In genomic region chr13:43785681-43786471, GRCh38 we compare ENCODE assay signal across 2 cellular contexts.
TF ChIP-seq lines count a peak whose summit lies in the region.

No MANE protein-coding gene starts in this region.

TF ChIP-seq in IMR-90, 13 proteins besides CTCF, POLR2A, EP300 and RAD21:
- TF ChIP-seq NFE2L2 (IDR thresholded peaks at IDR 0.05; ENCODE audit: low read depth, low read length), result no peak
- peak; percentile 11; the same call in 1 of the 2 replicates for TF ChIP-seq MXI1 (IDR thresholded peaks at IDR 0.05; ENCODE audit: borderline replicate concordance, low read depth, low read length)
- no peak for TF ChIP-seq SMC3 (IDR thresholded peaks at IDR 0.05; ENCODE audit: low read depth, low read length)
- peak; percentile 87 for TF ChIP-seq BHLHE40 (IDR thresholded peaks at IDR 0.05; ENCODE audit: low read depth, low read length)
- peak; percentile 39; the same call in 1 of the 2 replicates for TF ChIP-seq MAZ (IDR thresholded peaks at IDR 0.05; ENCODE audit: borderline replicate concordance, low read depth, low read length)
- TF ChIP-seq, protein P1, sequence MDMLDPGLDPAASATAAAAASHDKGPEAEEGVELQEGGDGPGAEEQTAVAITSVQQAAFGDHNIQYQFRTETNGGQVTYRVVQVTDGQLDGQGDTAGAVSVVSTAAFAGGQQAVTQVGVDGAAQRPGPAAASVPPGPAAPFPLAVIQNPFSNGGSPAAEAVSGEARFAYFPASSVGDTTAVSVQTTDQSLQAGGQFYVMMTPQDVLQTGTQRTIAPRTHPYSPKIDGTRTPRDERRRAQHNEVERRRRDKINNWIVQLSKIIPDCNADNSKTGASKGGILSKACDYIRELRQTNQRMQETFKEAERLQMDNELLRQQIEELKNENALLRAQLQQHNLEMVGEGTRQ (IDR thresholded peaks at IDR 0.05; ENCODE audit: low read depth, low read length), result no peak
- TF ChIP-seq FOS (IDR thresholded peaks at IDR 0.05; ENCODE audit: low read depth, low read length), result no peak
TF ChIP-seq in IMR-90: peak in this region for 3.

TF ChIP-seq in H1, 55 proteins besides CTCF, POLR2A, EP300 and RAD21:
- TF ChIP-seq KDM5A (IDR thresholded peaks at IDR 0.05; ENCODE audit: low read length) (no peak), TAF7 (optimal IDR thresholded peaks at IDR 0.05; ENCODE audit: borderline replicate concordance, low read depth, low read length) (no peak), BACH1 (IDR thresholded peaks at IDR 0.05; ENCODE audit: low read length) (no peak), ZNF274 (IDR thresholded peaks at IDR 0.05; ENCODE audit: borderline replicate concordance, extremely low read depth, low read length) (no peak), RFX5 (IDR thresholded peaks at IDR 0.05; ENCODE audit: borderline replicate concordance, low read depth, low read length) (no peak), TBP (IDR thresholded peaks at IDR 0.05; ENCODE audit: low read depth, low read length) (no peak), YY1 (IDR thresholded peaks at IDR 0.05; ENCODE audit: low read depth, low read length) (no peak), CBX5 (IDR thresholded peaks at IDR 0.05; ENCODE audit: low read depth, low read length) (no peak), RBBP5 (IDR thresholded peaks at IDR 0.05; ENCODE audit: borderline replicate concordance, low read depth, low read length) (0 out of 2 replicates have a peak, but pooled peaks have one; percentile 51), FOSL1 (IDR thresholded peaks at IDR 0.05; ENCODE audit: insufficient read depth, low read depth, low read length) (no peak), GTF2F1 (IDR thresholded peaks at IDR 0.05; ENCODE audit: borderline replicate concordance, low read depth, low read length) (no peak), POLR2AphosphoS5 (IDR thresholded peaks at IDR 0.05; ENCODE audit: low read depth, low read length) (no peak), EZH2 (IDR thresholded peaks at IDR 0.05; ENCODE audit: low read depth, low read length, severe bottlenecking) (peak; percentile 55), SIX5 (IDR thresholded peaks at IDR 0.05; ENCODE audit: low read depth, low read length) (no peak), SIN3A (conservative IDR thresholded peaks at IDR 0.05 in 1 of 2, IDR thresholded peaks at IDR 0.05 in 1 of 2; ENCODE audit: low read depth in 1 of 2, low read length in 2 of 2) (peak; percentile 52 to 68; a peak in 2 of 4 replicates), GABPA (IDR thresholded peaks at IDR 0.05; ENCODE audit: borderline replicate concordance, insufficient read depth, low read length) (no peak), MAFK (IDR thresholded peaks at IDR 0.05; ENCODE audit: low read depth, low read length) (no peak), EGR1 (IDR thresholded peaks at IDR 0.05; ENCODE audit: borderline replicate concordance, low read depth, low read length) (no peak), CHD2 (IDR thresholded peaks at IDR 0.05; ENCODE audit: low read length) (no peak), BRCA1 (IDR thresholded peaks at IDR 0.05; ENCODE audit: low read depth, low read length) (no peak), RNF2 (IDR thresholded peaks at IDR 0.05; ENCODE audit: borderline replicate concordance, low read depth, low read length, missing control alignments, poor library complexity, severe bottlenecking) (no peak), SAP30 (IDR thresholded peaks at IDR 0.05; ENCODE audit: insufficient read depth, insufficient replicate concordance, low read length) (peak; percentile 53), CREB1 (IDR thresholded peaks at IDR 0.05) (no peak), BCL11A (IDR thresholded peaks at IDR 0.05; ENCODE audit: low read depth in 2 of 2, low read length in 2 of 2) (no peak), ASH2L (IDR thresholded peaks at IDR 0.05; ENCODE audit: low read length) (peak; percentile 18), TAF1 (IDR thresholded peaks at IDR 0.05; ENCODE audit: low read depth, low read length) (no peak), KDM1A (IDR thresholded peaks at IDR 0.05; ENCODE audit: borderline replicate concordance, low read length) (no peak), SUZ12 (IDR thresholded peaks at IDR 0.05; ENCODE audit: low read length) (peak; percentile 45), ATF3 (IDR thresholded peaks at IDR 0.05; ENCODE audit: insufficient read depth, low read depth, low read length) (no peak), RXRA (IDR thresholded peaks at IDR 0.05; ENCODE audit: insufficient read depth, low read depth, low read length) (no peak), TCF12 (IDR thresholded peaks at IDR 0.05; ENCODE audit: low read depth, low read length) (no peak), POU5F1 (IDR thresholded peaks at IDR 0.05; ENCODE audit: low read depth, low read length) (no peak), HDAC2 (IDR thresholded peaks at IDR 0.05; ENCODE audit: borderline replicate concordance in 1 of 2, low read depth in 2 of 2, low read length in 2 of 2) (0 out of 4 replicates have a peak, but pooled peaks have one; percentile 11 to 44), SRF (IDR thresholded peaks at IDR 0.05; ENCODE audit: low read depth, low read length) (no peak), CBX8 (IDR thresholded peaks at IDR 0.05; ENCODE audit: borderline replicate concordance, low read depth, low read length) (no peak), CTBP2 (IDR thresholded peaks at IDR 0.05; ENCODE audit: borderline replicate concordance, insufficient read depth, insufficient read length, low read length) (no peak), JUND (IDR thresholded peaks at IDR 0.05; ENCODE audit: low read length) (no peak), CHD1 (IDR thresholded peaks at IDR 0.05; ENCODE audit: low read depth, low read length) (no peak), SP2 (IDR thresholded peaks at IDR 0.05; ENCODE audit: low read length) (no peak), JUN (IDR thresholded peaks at IDR 0.05; ENCODE audit: low read depth, low read length) (no peak), SP1 (IDR thresholded peaks at IDR 0.05; ENCODE audit: low read depth, low read length) (no peak), NRF1 (IDR thresholded peaks at IDR 0.05; ENCODE audit: low read depth, low read length) (no peak), HDAC6 (IDR thresholded peaks at IDR 0.05; ENCODE audit: low read depth, low read length) (no peak), ATF2 (IDR thresholded peaks at IDR 0.05; ENCODE audit: low read length) (no peak), SIRT6 (IDR thresholded peaks at IDR 0.05; ENCODE audit: low read length) (no peak), TEAD4 (IDR thresholded peaks at IDR 0.05; ENCODE audit: low read depth, low read length) (no peak), PHF8 (conservative IDR thresholded peaks at IDR 0.05; ENCODE audit: low read depth, low read length) (no peak), CEBPB (IDR thresholded peaks at IDR 0.05; ENCODE audit: low read depth, low read length) (no peak), NANOG (IDR thresholded peaks at IDR 0.05; ENCODE audit: insufficient read depth, low read depth, low read length, poor library complexity, severe bottlenecking) (no peak), KDM4A (IDR thresholded peaks at IDR 0.05; ENCODE audit: low read depth, low read length, severe bottlenecking) (no peak), CHD7 (IDR thresholded peaks at IDR 0.05; ENCODE audit: insufficient replicate concordance, low read length) (no peak), SP4 (IDR thresholded peaks at IDR 0.05; ENCODE audit: low read length) (no peak)
- TF ChIP-seq, protein P2, sequence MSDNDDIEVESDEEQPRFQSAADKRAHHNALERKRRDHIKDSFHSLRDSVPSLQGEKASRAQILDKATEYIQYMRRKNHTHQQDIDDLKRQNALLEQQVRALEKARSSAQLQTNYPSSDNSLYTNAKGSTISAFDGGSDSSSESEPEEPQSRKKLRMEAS (IDR thresholded peaks at IDR 0.05), result peak; percentile 90
- TF ChIP-seq, protein P1 (IDR thresholded peaks at IDR 0.05; ENCODE audit: low read length), result no peak
- TF ChIP-seq, protein P3, sequence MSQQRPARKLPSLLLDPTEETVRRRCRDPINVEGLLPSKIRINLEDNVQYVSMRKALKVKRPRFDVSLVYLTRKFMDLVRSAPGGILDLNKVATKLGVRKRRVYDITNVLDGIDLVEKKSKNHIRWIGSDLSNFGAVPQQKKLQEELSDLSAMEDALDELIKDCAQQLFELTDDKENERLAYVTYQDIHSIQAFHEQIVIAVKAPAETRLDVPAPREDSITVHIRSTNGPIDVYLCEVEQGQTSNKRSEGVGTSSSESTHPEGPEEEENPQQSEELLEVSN (IDR thresholded peaks at IDR 0.05), result peak; percentile 84
TF ChIP-seq in H1: peak in this region for 9.
